Comparison of ENCODE assay signal across 21 cellular contexts in genomic region chr10:5620966-5621365, GRCh38.
"Had no signal": no experiment of that assay in that cellular context is flagged by ENCODE, and none has a peak within 500 bp of the region (broad histone marks: within the 10 kb centered on the region; RNA-seq: fewer than 3 reads in every experiment).

No MANE protein-coding gene starts in this region.

- H3K27ac ChIP-seq: adrenal gland, WERI-Rb-1 had no signal

- DNase-seq: activated CD4-positive, alpha-beta T cell treated with anti-CD3 and anti-CD28 coated beads for 1 hour; activated T-cell treated with anti-CD3 and anti-CD28 coated beads, Interleukin-2, amount 50 U/mL, for 1 hour; adrenal gland; effector CD4-positive, alpha-beta T cell; erythroblast; foreskin fibroblast; heart right ventricle; islet precursor cell; left colon; naive thymus-derived CD8-positive, alpha-beta T cell; occipital lobe; retina; SK-N-SH; stimulated activated CD4-positive, alpha-beta T cell treated with anti-CD3 and anti-CD28 coated beads, Interleukin-4, amount 100 ng/mL, for 24 hours; stimulated activated naive CD4-positive, alpha-beta T cell treated with Interleukin-2 at 50 U/mL for 16 hours; thyroid gland; WERI-Rb-1 had no signal

- H3K27me3 ChIP-seq: adrenal gland, heart right ventricle, thyroid gland had no signal

- H3K9me3 ChIP-seq: adrenal gland, heart right ventricle, SK-N-SH, thyroid gland had no signal

- H3K36me3 Mint-ChIP-seq: activated naive CD8-positive, alpha-beta T cell; naive thymus-derived CD8-positive, alpha-beta T cell had no signal

- H3K36me3 ChIP-seq: adrenal gland, heart right ventricle, thyroid gland, WERI-Rb-1 had no signal

- H3K27ac Mint-ChIP-seq: activated naive CD8-positive, alpha-beta T cell; dendritic cell treated with granulocyte-macrophage colony-stimulating factor and Interleukin-4, amounts not matched to agents 40 ng/mL and 50 ng/mL, for 4 days; naive thymus-derived CD8-positive, alpha-beta T cell; progenitor cell of endocrine pancreas; T-helper 2 cell treated with Interferon-gamma antibody and Interleukin-4, amounts not matched to agents 5 μg/mL and 100 μg/mL, for 36 hours had no signal

- H3K9me3 Mint-ChIP-seq: dendritic cell treated with granulocyte-macrophage colony-stimulating factor and Interleukin-4, amounts not matched to agents 40 ng/mL and 50 ng/mL, for 4 days; naive thymus-derived CD8-positive, alpha-beta T cell; T-helper 2 cell treated with Interferon-gamma antibody and Interleukin-4, amounts not matched to agents 5 μg/mL and 100 μg/mL, for 36 hours had no signal

- H3K4me3 Mint-ChIP-seq: activated naive CD8-positive, alpha-beta T cell; dendritic cell treated with granulocyte-macrophage colony-stimulating factor and Interleukin-4, amounts not matched to agents 40 ng/mL and 50 ng/mL, for 4 days; naive thymus-derived CD8-positive, alpha-beta T cell; T-helper 2 cell treated with Interferon-gamma antibody and Interleukin-4, amounts not matched to agents 5 μg/mL and 100 μg/mL, for 36 hours had no signal

- H3K27me3 Mint-ChIP-seq: activated naive CD8-positive, alpha-beta T cell had no signal

- H3K4me3 ChIP-seq: adrenal gland, heart right ventricle, thyroid gland had no signal

- ATAC-seq: heart right ventricle; left colon; naive thymus-derived CD8-positive, alpha-beta T cell had no signal
